Comparison of ENCODE assay signal across 8 cellular contexts in the genomic region with DNA sequence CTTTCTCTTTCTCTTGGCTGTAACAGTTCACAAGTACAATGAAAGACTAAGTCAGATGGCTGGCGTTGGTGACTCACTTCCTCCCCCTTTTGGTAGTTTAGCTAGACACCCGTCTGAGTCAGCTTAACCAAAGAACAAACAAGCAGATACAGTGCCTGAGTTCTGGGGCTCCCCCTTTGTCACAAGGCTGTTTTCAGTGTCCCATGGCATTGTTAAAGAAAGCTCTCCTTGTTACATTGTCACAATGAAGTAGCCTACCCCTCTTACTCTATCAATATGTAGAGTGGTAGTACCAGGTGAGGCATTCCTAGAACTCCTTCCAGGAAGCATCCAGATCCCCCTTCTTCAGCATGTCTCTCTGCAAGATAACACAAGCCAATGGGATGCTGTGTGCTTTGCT. TPM values are rescaled to one million over a fixed set of nuclear protein-coding genes. Genes with fewer than 3 reads are reported as not detected.
A peak's percentile ranks its signal among the peaks of the same experiment; 100 is the strongest.
DNase-seq lines count a peak whose midpoint lies in the region; ATAC-seq and TF ChIP-seq lines count a peak whose summit lies in the region.

No MANE protein-coding gene starts in this region.

- BruUV-seq in Panc1 (replicated peaks; lab: Mats Ljungman, UMichigan), result no TSS peak

- 0 out of 4 replicates have a peak overlapping the region, but pooled peaks of 1 of the 2 experiments have one; percentile 0 for H3K4me3 ChIP-seq in Panc1 (ENCODE audit: low read depth in 2 of 2, low read length in 2 of 2)
- no peak overlapping the region for H3K4me3 ChIP-seq in thyroid gland (replicated peaks in 1 of 3)

- intact Hi-C loops in Panc1 (cut with micrococcal nuclease; ENCODE audit: unreplicated experiment), result loop anchor here (2.0 to 5.0 kb wide), 2 partner anchors 78 to 116 kb away; partner anchors contain the start of gene ECHDC1
- intact Hi-C loops in thyroid gland (cut with DNase I), result loop anchor here (10.0 kb wide), 1 partner anchor 116 kb away; no protein-coding TSS in a partner anchor

- H3K4me1 ChIP-seq in Panc1 (ENCODE audit: control insufficient read depth, insufficient read depth, low read length) (peaks cover 13% of the 10 kb centered on the region), thyroid gland (no peaks in the 10 kb centered on the region)

- 4 to 7% methylated on average over 2 of the region's 2 CpGs for WGBS in thyroid gland, 2 donors

- H3K27me3 ChIP-seq in Panc1 (ENCODE audit: control insufficient read depth, insufficient read depth, low read length) (no peaks in the 10 kb centered on the region), thyroid gland (no peaks in the 10 kb centered on the region)

- in situ Hi-C loops in Panc1 (cut with HindIII; ENCODE audit: low pct_unique_long_range_greater_than_20kb, low sequenced_read_pairs), result no loop called here

- H3K27ac ChIP-seq in Panc1 (ENCODE audit: low read length), result peak overlapping the region; percentile 89
- no peak overlapping the region for H3K27ac ChIP-seq in thyroid gland

- H3K9me3 ChIP-seq in Panc1 (ENCODE audit: control insufficient read depth, insufficient read depth, low read depth, low read length) (no peaks in the 10 kb centered on the region), thyroid gland (no peaks in the 10 kb centered on the region)

- TF ChIP-seq POLR2A in thyroid gland (IDR thresholded peaks at IDR 0.05), result no peak

- POLR2A ChIA-PET in Panc1 (lab: Charles Lee), result interaction anchor here (0.6 kb wide), 1 partner anchor 1088 kb away, joined by 5 read pairs; no protein-coding TSS in a partner anchor

- DNase-seq in DMS79 (lab: John Stamatoyannopoulos, UW), result peak; percentile 9
- DNase-seq in HS-27A (ENCODE audit: low read depth), result peak; percentile 82
- DNase-seq in Panc1 (ENCODE audit: low read depth, low spot score), result peak; percentile 96
- peak; percentile 58 for DNase-seq in activated T-cell treated with anti-CD3 and anti-CD28 coated beads for 48 hours (ENCODE audit: low read depth)
- peak; percentile 97 for DNase-seq in fibroblast of peridontal ligament (ENCODE audit: extremely low read depth)
- peak in 38 of 56 donors; percentile 5 to 69 (median 22) for DNase-seq in nucleus accumbens (lab: John Stamatoyannopoulos, UW)
- DNase-seq in thyroid gland, result peak; percentile 48 to 58

- TF ChIP-seq CTCF in Panc1 (IDR thresholded peaks at IDR 0.05), result peak; percentile 72
- peak in 5 of 6 experiments; percentile 28 to 63 (median 44) for TF ChIP-seq CTCF in thyroid gland (IDR thresholded peaks at IDR 0.05)

- CTCF ChIA-PET in Panc1 (lab: Charles Lee), result no interaction called here

- no peaks in the 10 kb centered on the region for H3K36me3 ChIP-seq in Panc1 (ENCODE audit: control insufficient read depth, insufficient read depth, low read length)
- no peaks in the 10 kb centered on the region for H3K36me3 ChIP-seq in thyroid gland

- ATAC-seq in GM21423 (IDR thresholded peaks at IDR 0.05; ENCODE audit: unreplicated experiment), result peak; percentile 100
- ATAC-seq in Panc1, result peak; percentile 99

RNA-seq across cellular contexts. Expression of gene KIAA0408, which starts 38.6 kb away (rescaled TPM):
- total RNA-seq in Panc1 (2021; ENCODE audit: unreplicated experiment) (0.90 TPM), thyroid gland (1 to 10 TPM in 3 of 4 donors, under 1 TPM in 1; 0.38 to 3.6 (median 1.7) TPM)
- not detected for polyA plus RNA-seq in Panc1 (2012; ENCODE audit: insufficient read length)

Comparison
In these comparisons a context has a peak if more than half of its experiments do, and no peak if none do; other contexts are left out.
1. DNase-seq: peak in every context shown above with its lines; median percentile 97 in fibroblast of peridontal ligament; 96 in Panc1; 82 in HS-27A; 58 in activated T-cell treated with anti-CD3 and anti-CD28 coated beads for 48 hours; 53 in thyroid gland; 22 in nucleus accumbens; 9 in DMS79.